14 cellular contexts compared by ENCODE assay signal in the genomic region with DNA sequence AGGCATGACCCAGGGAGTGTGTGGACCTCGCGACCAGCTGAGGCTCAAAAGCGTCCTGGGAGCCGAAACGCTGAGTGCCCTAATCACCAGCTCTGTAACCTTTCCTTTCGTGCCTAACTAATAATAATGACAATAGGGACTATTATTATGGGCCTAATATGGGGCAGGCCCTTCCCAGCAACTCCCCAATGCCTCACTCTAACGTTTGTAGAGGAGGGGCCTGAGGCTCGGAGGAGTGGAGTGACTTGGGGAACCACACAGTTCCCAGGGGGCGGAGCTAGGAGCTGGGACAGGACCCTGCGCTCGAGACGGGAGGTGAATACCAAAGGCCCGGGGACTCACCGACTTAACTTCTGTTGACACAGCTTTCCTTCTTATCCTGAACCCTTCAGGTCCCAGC. TPM values are rescaled to one million over a fixed set of nuclear protein-coding genes. Genes with fewer than 3 reads are reported as not detected.
DNase-seq lines count a peak whose midpoint lies in the region; ATAC-seq, FAIRE-seq and TF ChIP-seq lines count a peak whose summit lies in the region.
"Had no signal": no experiment of that assay in that cellular context is flagged by ENCODE, and none has a peak within 500 bp of the region (broad histone marks: within the 10 kb centered on the region; RNA-seq: fewer than 3 reads in every experiment).

No MANE protein-coding gene starts in this region.

- peaks cover 27% of the 10 kb centered on the region for H3K23me2 ChIP-seq in H9 (ENCODE audit: insufficient read length, low read depth, low read length, poor library complexity, severe bottlenecking)

- BruUV-seq in K562 (replicated peaks; lab: Mats Ljungman, UMichigan): no TSS peak

- H3K36me3 ChIP-seq in K562 (ENCODE audit: control insufficient read depth, insufficient read depth, low read length): no peaks in the 10 kb centered on the region

- no peak overlapping the region for H3K23ac ChIP-seq in H9 (ENCODE audit: insufficient read length, low read depth, low read length)

- H3K9me1 ChIP-seq in K562 (ENCODE audit: control insufficient read depth, insufficient read depth, low read length): no peaks in the 10 kb centered on the region

- H2AK5ac ChIP-seq in H9 (ENCODE audit: insufficient read length, low read length): no peak overlapping the region

- DNase-seq in NCI-H1417 (lab: John Stamatoyannopoulos, UW) (peak in 2 of 3 experiments; percentile 74 to 81), NCI-H1417 treated with DMSO at 0.1 percent for 48 hours (lab: John Stamatoyannopoulos, UW) (no peak), H9 (peak; percentile 99), K562 (ENCODE audit: extremely low read depth in 1 of 4, low spot score in 3 of 4) (peak in 1 of 4 experiments; percentile 26), nephron progenitor cell (peak; percentile 73), left ventricle myocardium superior (no peak), KBM-7 (no peak), retina (no peak)
- DNase-seq: activated naive CD4-positive, alpha-beta T cell; effector CD4-positive, alpha-beta T cell; HCEC 1CT; naive thymus-derived CD8-positive, alpha-beta T cell; NCI-H1092 treated with DMSO at 0.1 percent for 48 hours had no signal

- POLR2A ChIA-PET in K562 (lab: Yijun Ruan, JAX): interaction anchor here (0.8 to 2.2 kb wide), 3 partner anchors 12 to 391 kb away, joined by 4 to 11 read pairs (median 5); no protein-coding TSS in a partner anchor

- H4K5ac ChIP-seq in H9 (ENCODE audit: insufficient read length, low read depth, low read length): no peak overlapping the region

- H3K9me3 ChIP-seq in H9 (ENCODE audit: control insufficient read depth, low read depth, low read length): no peaks in the 10 kb centered on the region
- no peaks in the 10 kb centered on the region for H3K9me3 ChIP-seq in K562 (replicated peaks; ENCODE audit: control insufficient read depth, insufficient read depth, low read depth, low read length)

- H3K4me3 Mint-ChIP-seq in H9 (peak overlapping the region; percentile 21 to 76; a peak in 4 of 5 replicates), nephron progenitor cell (peak overlapping the region; percentile 79)

- ATAC-seq in K562: no peak
- ATAC-seq in left ventricle myocardium superior: no peak

- no peak overlapping the region for H2BK120ac ChIP-seq in H9 (ENCODE audit: low read depth, low read length, poor library complexity, severe bottlenecking)

- no peak overlapping the region for H3T11ph ChIP-seq in H9 (ENCODE audit: low read length)

- H3K4me3 ChIP-seq in K562: no peak overlapping the region

- H2BK5ac ChIP-seq in H9 (ENCODE audit: insufficient read length, low read length): no peak overlapping the region

- H2AFZ ChIP-seq in H9 (ENCODE audit: low read length) (no peak overlapping the region), K562 (ENCODE audit: low read depth, low read length) (peak overlapping the region; percentile 86)

- H3K56ac ChIP-seq in H9 (ENCODE audit: insufficient read length, low read depth, low read length): no peak overlapping the region

- no peak overlapping the region for H4K8ac ChIP-seq in H9 (replicated peaks; ENCODE audit: insufficient read length, low read depth, low read length)

- H3K36me3 Mint-ChIP-seq in H9 (ENCODE audit: insufficient read depth in 1 of 3, low read depth in 3 of 3): no peaks in the 10 kb centered on the region
- H3K36me3 Mint-ChIP-seq in nephron progenitor cell (ENCODE audit: low read depth): no peaks in the 10 kb centered on the region
- H3K36me3 Mint-ChIP-seq: naive thymus-derived CD8-positive, alpha-beta T cell had no signal

- no CpG with 5 or more reads among the region's 14 CpGs for WGBS in H9 (ENCODE audit: extremely low coverage, insufficient read length, low lambda C conversion rate)
- WGBS in K562 (ENCODE audit: insufficient coverage, low coverage, missing lambda C conversion rate): 53% methylated on average over 14 of the region's 14 CpGs

- no peak overlapping the region for H3K18ac ChIP-seq in H9 (ENCODE audit: insufficient read length, low read depth, low read length)

- no peak overlapping the region for H2BK20ac ChIP-seq in H9 (ENCODE audit: low read depth, low read length, poor library complexity, severe bottlenecking)

- no peak for FAIRE-seq in K562 (lab: Jason Lieb, UNC)
- FAIRE-seq: A204.1 had no signal

- H3K9me3 Mint-ChIP-seq in H9 (peaks cover 0 to 3% of the 10 kb centered on the region in 2 experiments; a peak in 1 of 5 replicates), nephron progenitor cell (no peaks in the 10 kb centered on the region)
- H3K9me3 Mint-ChIP-seq: naive thymus-derived CD8-positive, alpha-beta T cell had no signal

- no peaks in the 10 kb centered on the region for H3K79me2 ChIP-seq in H9 (ENCODE audit: insufficient read depth, low read length)
- peaks cover 6% of the 10 kb centered on the region; the same call in 2 of the 3 replicates for H3K79me2 ChIP-seq in K562 (ENCODE audit: control insufficient read depth, insufficient read depth, low read length)

- in situ Hi-C loops in K562 (cut with MboI) (loop anchor here (10.0 kb wide), 2 partner anchors 236 to 306 kb away; no protein-coding TSS in a partner anchor), KBM-7 (cut with MboI; ENCODE audit: low pct_unique_long_range_greater_than_20kb, low sequenced_read_pairs) (no loop called here)

- no peak overlapping the region for H3K4ac ChIP-seq in H9 (ENCODE audit: low read depth, low read length)

- no peak overlapping the region for H3K27ac ChIP-seq in H9 (ENCODE audit: insufficient read length, low read depth, low read length)
- no peak overlapping the region for H3K27ac ChIP-seq in K562 (ENCODE audit: extremely low read depth, low read depth, low read length)

- H3K4me1 Mint-ChIP-seq in H9: peaks cover 21 to 28% of the 10 kb centered on the region in 2 experiments
- H3K4me1 Mint-ChIP-seq in nephron progenitor cell: peaks cover 51% of the 10 kb centered on the region

- H3K27me3 ChIP-seq in H9 (ENCODE audit: insufficient read depth, low read length): peaks cover 55% of the 10 kb centered on the region
- H3K27me3 ChIP-seq in K562 (ENCODE audit: control insufficient read depth in 2 of 2, insufficient read depth in 2 of 2, low read length in 2 of 2): no peaks in the 10 kb centered on the region; a peak in 1 of 5 replicates

- peak overlapping the region; percentile 17 for H3K4me2 ChIP-seq in H9 (ENCODE audit: insufficient read depth, insufficient read length, low read length)
- H3K4me2 ChIP-seq in K562 (ENCODE audit: insufficient read depth, low read length): peak overlapping the region; percentile 50; the same call in 1 of the 2 replicates

- no peak for TF ChIP-seq EP300 in K562 (IDR thresholded peaks at IDR 0.05; ENCODE audit: low read length)

- intact Hi-C loops in K562 (cut with micrococcal nuclease) (loop anchor here (5.0 to 10.0 kb wide), 3 partner anchors 78 to 226 kb away; no protein-coding TSS in a partner anchor), left ventricle myocardium superior (cut with micrococcal nuclease) (no loop called here)

- no peak overlapping the region for H3K27ac Mint-ChIP-seq in H9
- H3K27ac Mint-ChIP-seq in nephron progenitor cell: no peak overlapping the region
- H3K27ac Mint-ChIP-seq: naive thymus-derived CD8-positive, alpha-beta T cell had no signal

- TF ChIP-seq POLR2A in K562 (conservative IDR thresholded peaks at IDR 0.05): no peak

- H3K79me1 ChIP-seq in H9 (ENCODE audit: insufficient read depth, low read depth, low read length, poor library complexity, severe bottlenecking): no peaks in the 10 kb centered on the region

- H3K4me1 ChIP-seq in H9 (ENCODE audit: insufficient read depth, low read length) (no peaks in the 10 kb centered on the region), K562 (replicated peaks in 1 of 2; ENCODE audit: control insufficient read depth in 2 of 2, insufficient read depth in 2 of 2, low read length in 2 of 2) (peaks cover 22 to 58% of the 10 kb centered on the region in 2 experiments; a peak in 4 of 5 replicates)

- CTCF ChIA-PET in K562 (lab: Yijun Ruan, JAX; ENCODE audit: low intra/inter-chr PET ratio): interaction anchor here (0.6 kb wide), 1 partner anchor 447 kb away, joined by 3 read pairs; no protein-coding TSS in a partner anchor

- no peak overlapping the region for H4K91ac ChIP-seq in H9 (ENCODE audit: insufficient read length, low read depth, low read length)

- H2BK12ac ChIP-seq in H9 (ENCODE audit: insufficient read length, low read depth, low read length): no peak overlapping the region

- no peak overlapping the region for H3K14ac ChIP-seq in H9 (ENCODE audit: insufficient read depth, low read length)

- no peak for TF ChIP-seq RAD21 in K562 (CRISPR knock-in tag; conservative IDR thresholded peaks at IDR 0.05 in 1 of 2, IDR thresholded peaks at IDR 0.05 in 1 of 2)

- TF ChIP-seq CTCF in H9 (conservative IDR thresholded peaks at IDR 0.05) (no peak), K562 (IDR thresholded peaks at IDR 0.05 in 2 of 3, conservative IDR thresholded peaks at IDR 0.05 in 1 of 3; ENCODE audit: insufficient read depth in 2 of 3, low read depth in 1 of 3, low read length in 3 of 3) (no peak), nephron progenitor cell (IDR thresholded peaks at IDR 0.05) (no peak)

- no peaks in the 10 kb centered on the region for H4K20me1 ChIP-seq in H9 (ENCODE audit: control insufficient read depth, insufficient read depth, insufficient read length)
- no peaks in the 10 kb centered on the region for H4K20me1 ChIP-seq in K562 (replicated peaks; ENCODE audit: control insufficient read depth, insufficient read depth, low read length)

- H2BK15ac ChIP-seq in H9 (ENCODE audit: low read depth, low read length): no peak overlapping the region

- peaks cover 85% of the 10 kb centered on the region for H3K27me3 Mint-ChIP-seq in H9 (ENCODE audit: low read depth)
- H3K27me3 Mint-ChIP-seq in nephron progenitor cell (ENCODE audit: low read depth, poor library complexity): peaks cover 22% of the 10 kb centered on the region
- H3K27me3 Mint-ChIP-seq: naive thymus-derived CD8-positive, alpha-beta T cell had no signal

- H3K9ac ChIP-seq in H9 (ENCODE audit: extremely low read depth, insufficient read length, low read length) (no peak overlapping the region), K562 (ENCODE audit: insufficient read depth in 1 of 2, low read depth in 2 of 2, low read length in 2 of 2) (peak overlapping the region in 1 of 2 experiments; percentile 79; a peak in 1 of 4 replicates)

RNA-seq across cellular contexts. Expression of a gene that starts 0.9 kb away (rescaled TPM):
- total RNA-seq in H9 (2021) (1.0 and 1.3 TPM in 2 replicates), K562 (2014; rRNA removed) (11.9 and 13.6 TPM in 2 replicates), K562 (2014; rRNA removed; fragmentation: Illumina TruSeq; extraction: Trizol) (0.19 and 0.22 TPM in 2 replicates), K562 (2015; rRNA removed; fragmentation: Illumina TruSeq; extraction: Trizol) (0.76 and 1.3 TPM in 2 replicates), K562 (2021) (4.9 and 5.7 TPM in 2 replicates), left ventricle myocardium superior (3.5 TPM)
- total RNA-seq in K562 (2011; cell fraction: chromatin; rRNA removed; ENCODE audit: low replicate concordance): 0.25 and 1.5 TPM in 2 replicates
- total RNA-seq in K562 (2011; cell fraction: nucleolus; rRNA removed): 2.9 and 4.7 TPM in 2 replicates
- 1.9 and 2.3 TPM in 2 replicates for total RNA-seq in K562 (2011; cell fraction: nucleoplasm; rRNA removed)
- polyA plus RNA-seq in K562 (2011; rRNA removed) (0.52 and 1.6 TPM in 2 replicates), K562 (2014; fragmentation: Illumina TruSeq; extraction: Trizol) (0.25 and 0.29 TPM in 2 replicates), K562 (2014; fragmentation: Nextera tagmentation; extraction: Ambion mirVana) (under 1 TPM; 0.14 to 0.18 TPM), K562 (2014; rRNA removed) (4.0 and 4.7 TPM in 2 replicates)
- polyA plus RNA-seq in K562 (2011; cell fraction: cytosol; rRNA removed): 2.4 and 5.6 TPM in 2 replicates
- 4.3 and 4.5 TPM in 2 replicates for polyA plus RNA-seq in K562 (2011; cell fraction: nucleus; rRNA removed)
- 1.6 and 2.5 TPM in 2 replicates for polyA plus RNA-seq in K562 (2012)
- polyA minus RNA-seq in K562 (2011; rRNA and poly(A)+ RNA removed): 0.32 and 0.48 TPM in 2 replicates
- polyA minus RNA-seq in K562 (2011; cell fraction: cytosol; rRNA and poly(A)+ RNA removed): 1.7 and 3.7 TPM in 2 replicates
- polyA minus RNA-seq in K562 (2011; cell fraction: nucleus; rRNA and poly(A)+ RNA removed): 3.2 and 4.7 TPM in 2 replicates

Comparison
In these comparisons a context has a peak if more than half of its experiments do, and no peak if none do; other contexts are left out.
1. DNase-seq: peak in NCI-H1417 (2 of 3), H9 (single experiment) and nephron progenitor cell (single experiment); none in NCI-H1417 treated with DMSO at 0.1 percent for 48 hours (single experiment), left ventricle myocardium superior (single experiment), KBM-7 (single experiment) and retina (single experiment).